Comparison of ENCODE assay signal across 8 cellular contexts in genomic region chr3:108662141-108662738, GRCh38.
DNase-seq lines count a peak whose midpoint lies in the region; ATAC-seq, FAIRE-seq and TF ChIP-seq lines count a peak whose summit lies in the region.

No MANE protein-coding gene starts in this region.

- ATAC-seq in GM18867 (IDR thresholded peaks at IDR 0.05; ENCODE audit: unreplicated experiment) (peak; percentile 93), HG03378 (IDR thresholded peaks at IDR 0.05; ENCODE audit: unreplicated experiment) (peak; percentile 89), upper lobe of left lung (ENCODE audit: low FRiP score in 2 of 2) (peak in 1 of 2 donors; percentile 86)
- peak; percentile 95 for ATAC-seq in naive thymus-derived CD4-positive, alpha-beta T cell

- no peaks in the 10 kb centered on the region for H4K20me1 ChIP-seq in endothelial cell of umbilical vein (replicated peaks; ENCODE audit: control insufficient read depth, extremely low read depth, insufficient read depth, low read length)

- peak overlapping the region in 2 of 9 donors; percentile 6 to 22 for H3K27ac Mint-ChIP-seq in naive thymus-derived CD4-positive, alpha-beta T cell

- peak overlapping the region in 6 of 10 donors; percentile 0 to 43 (median 15) for H3K4me3 Mint-ChIP-seq in naive thymus-derived CD4-positive, alpha-beta T cell

- H3K9me1 ChIP-seq in endothelial cell of umbilical vein (replicated peaks; ENCODE audit: control insufficient read depth, extremely low read depth, insufficient read depth, low read length), result no peaks in the 10 kb centered on the region

- dilution Hi-C loops in endothelial cell of umbilical vein (cut with MboI; ENCODE audit: extremely low pct_ligation_motif_present, low sequenced_read_pairs), result no loop called here

- FAIRE-seq in endothelial cell of umbilical vein (lab: Jason Lieb, UNC), result peak; percentile 76

- H3K36me3 ChIP-seq in BE2C (no peaks in the 10 kb centered on the region; the same call in 1 of the 2 replicates), endothelial cell of umbilical vein (ENCODE audit: control insufficient read depth in 2 of 2, extremely low read depth in 1 of 2, insufficient read depth in 2 of 2, low read length in 2 of 2) (no peaks in the 10 kb centered on the region), upper lobe of left lung (no peaks in the 10 kb centered on the region)
- peaks cover 0 to 8% (median 0%) of the 10 kb centered on the region in 3 experiments for H3K36me3 ChIP-seq in naive thymus-derived CD4-positive, alpha-beta T cell (ENCODE audit: control insufficient read depth in 2 of 3, insufficient read depth in 3 of 3, low read length in 3 of 3)

- intact Hi-C loops in endothelial cell of umbilical vein (cut with micrococcal nuclease), result loop anchor here (1.0 to 2.0 kb wide), 4 partner anchors 157 to 420 kb away; no protein-coding TSS in a partner anchor
- intact Hi-C loops in naive thymus-derived CD4-positive, alpha-beta T cell (cut with micrococcal nuclease), result loop anchor here (1.0 to 10.0 kb wide), 13 partner anchors 73 to 1653 kb away; partner anchors contain the start of genes CIP2A (in 2 of the 2) and DZIP3 (in 2 of the 2)

- peaks cover 0 to 20% (median 17%) of the 10 kb centered on the region in 7 donors for H3K4me1 Mint-ChIP-seq in naive thymus-derived CD4-positive, alpha-beta T cell

- no TSS peak for BruUV-seq in endothelial cell of umbilical vein (replicated peaks; lab: Mats Ljungman, UMichigan)

- H3K4me3 ChIP-seq in BE2C (ENCODE audit: low read depth, low read length) (no peak overlapping the region), endothelial cell of umbilical vein (replicated peaks in 1 of 3; ENCODE audit: insufficient read depth in 1 of 3, low read depth in 1 of 3, low read length in 3 of 3) (no peak overlapping the region), upper lobe of left lung (no peak overlapping the region)
- no peak overlapping the region for H3K4me3 ChIP-seq in naive thymus-derived CD4-positive, alpha-beta T cell (ENCODE audit: low read length)

- no peak overlapping the region for H2AFZ ChIP-seq in endothelial cell of umbilical vein (ENCODE audit: low read depth, low read length)

- WGBS in upper lobe of left lung, 2 donors, result 20 to 23% methylated on average over 6 of the region's 6 CpGs

- TF ChIP-seq EP300 in upper lobe of left lung (IDR thresholded peaks at IDR 0.05), result no peak

- no peak for TF ChIP-seq POLR2A in endothelial cell of umbilical vein (IDR thresholded peaks at IDR 0.05; ENCODE audit: low read depth, low read length)
- TF ChIP-seq POLR2A in upper lobe of left lung (IDR thresholded peaks at IDR 0.05), result no peak

- H3K27me3 Mint-ChIP-seq in naive thymus-derived CD4-positive, alpha-beta T cell, result peaks cover 0 to 5% (median 0%) of the 10 kb centered on the region in 5 donors

- TF ChIP-seq CTCF in BE2C (IDR thresholded peaks at IDR 0.05; ENCODE audit: low read depth, low read length) (peak; percentile 78), endothelial cell of umbilical vein (IDR thresholded peaks at IDR 0.05; ENCODE audit: extremely low read depth in 1 of 2, insufficient read depth in 1 of 2, low read depth in 1 of 2, low read length in 2 of 2) (peak; percentile 39), upper lobe of left lung (IDR thresholded peaks at IDR 0.05) (peak; percentile 48 to 78 (median 59))

- H3K79me2 ChIP-seq in endothelial cell of umbilical vein (ENCODE audit: control insufficient read depth, insufficient read depth, low read length), result no peaks in the 10 kb centered on the region

- DNase-seq in BE2C, result peak; percentile 51
- peak; percentile 54 for DNase-seq in NCI-H446 treated with DMSO at 0.1 percent for 48 hours (lab: John Stamatoyannopoulos, UW)
- DNase-seq in activated CD4-positive, CD25-positive, alpha-beta regulatory T cell treated with anti-CD3 and anti-CD28 coated beads, Interleukin-2, amount 50 U/mL, for 16 hours (ENCODE audit: low read depth, low spot score), result peak; percentile 6
- peak; percentile 71 for DNase-seq in endothelial cell of umbilical vein (ENCODE audit: low read depth, low spot score)
- DNase-seq in naive thymus-derived CD4-positive, alpha-beta T cell, result peak in 7 of 9 donors; percentile 53 to 79 (median 74)
- DNase-seq in upper lobe of left lung, result no peak

- no peaks in the 10 kb centered on the region for H3K9me3 ChIP-seq in BE2C
- H3K9me3 ChIP-seq in endothelial cell of umbilical vein (replicated peaks; ENCODE audit: control insufficient read depth, insufficient read depth, low read length), result no peaks in the 10 kb centered on the region
- H3K9me3 ChIP-seq in naive thymus-derived CD4-positive, alpha-beta T cell (ENCODE audit: control insufficient read depth in 2 of 3, low read length in 3 of 3), result no peaks in the 10 kb centered on the region
- no peaks in the 10 kb centered on the region for H3K9me3 ChIP-seq in upper lobe of left lung

- peaks cover 0 to 3% (median 0%) of the 10 kb centered on the region in 11 donors for H3K9me3 Mint-ChIP-seq in naive thymus-derived CD4-positive, alpha-beta T cell

- no peak overlapping the region for H3K27ac ChIP-seq in endothelial cell of umbilical vein (ENCODE audit: insufficient read depth, low read depth, low read length)
- H3K27ac ChIP-seq in naive thymus-derived CD4-positive, alpha-beta T cell (ENCODE audit: low read depth, low read length), result no peak overlapping the region
- H3K27ac ChIP-seq in upper lobe of left lung, result no peak overlapping the region

- peaks cover 4 to 28% (median 8%) of the 10 kb centered on the region in 5 donors for H3K36me3 Mint-ChIP-seq in naive thymus-derived CD4-positive, alpha-beta T cell

- POLR2A ChIA-PET in endothelial cell of umbilical vein (lab: Charles Lee), result no interaction called here
- POLR2A ChIA-PET in naive thymus-derived CD4-positive, alpha-beta T cell (lab: Charles Lee), result interaction anchor here (0.6 to 2.2 kb wide), 3 partner anchors 73 to 253 kb away, joined by 3 to 7 read pairs (median 4); partner anchors contain the start of genes CIP2A and DZIP3

- H3K27me3 ChIP-seq in BE2C (no peaks in the 10 kb centered on the region), endothelial cell of umbilical vein (ENCODE audit: control insufficient read depth in 2 of 2, insufficient read depth in 2 of 2, low read length in 2 of 2) (no peaks in the 10 kb centered on the region), upper lobe of left lung (no peaks in the 10 kb centered on the region)
- no peaks in the 10 kb centered on the region for H3K27me3 ChIP-seq in naive thymus-derived CD4-positive, alpha-beta T cell (ENCODE audit: control insufficient read depth in 2 of 2, insufficient read depth in 2 of 2, low read length in 2 of 2)

- no peaks in the 10 kb centered on the region for H3K4me1 ChIP-seq in BE2C
- H3K4me1 ChIP-seq in endothelial cell of umbilical vein (ENCODE audit: control insufficient read depth, extremely low read depth, insufficient read depth, low read length), result no peaks in the 10 kb centered on the region
- H3K4me1 ChIP-seq in naive thymus-derived CD4-positive, alpha-beta T cell (ENCODE audit: control insufficient read depth in 2 of 2, insufficient read depth in 2 of 2, low read length in 2 of 2), result no peaks in the 10 kb centered on the region
- H3K4me1 ChIP-seq in upper lobe of left lung, result no peaks in the 10 kb centered on the region

- CTCF ChIA-PET in endothelial cell of umbilical vein (lab: Charles Lee), result interaction anchor here (0.6 to 6.3 kb wide), 17 partner anchors 9 to 1206 kb away, joined by 3 to 151 read pairs (median 4); no protein-coding TSS in a partner anchor
- CTCF ChIA-PET in naive thymus-derived CD4-positive, alpha-beta T cell (lab: Charles Lee), result interaction anchor here (0.6 to 8.7 kb wide), 15 partner anchors 9 to 904 kb away, joined by 3 to 97 read pairs (median 3); no protein-coding TSS in a partner anchor

- peak overlapping the region; percentile 42 for H3K4me2 ChIP-seq in endothelial cell of umbilical vein (ENCODE audit: insufficient read depth, low read length)

- H3K9ac ChIP-seq in endothelial cell of umbilical vein (replicated peaks; ENCODE audit: extremely low read depth, insufficient read depth, low read length), result no peak overlapping the region

TF ChIP-seq in endothelial cell of umbilical vein, 7 proteins besides CTCF, POLR2A, EP300 and RAD21:
- TF ChIP-seq JUN (IDR thresholded peaks at IDR 0.05; ENCODE audit: borderline replicate concordance, insufficient read depth, insufficient read length, low read depth) (no peak), POLR2AphosphoS5 (IDR thresholded peaks at IDR 0.05; ENCODE audit: insufficient read depth, low read depth, low read length) (no peak), MYC (IDR thresholded peaks at IDR 0.05; ENCODE audit: low read depth, low read length) (no peak), EZH2 (IDR thresholded peaks at IDR 0.05; ENCODE audit: borderline replicate concordance, low read depth, low read length, severe bottlenecking) (no peak), MAX (IDR thresholded peaks at IDR 0.05; ENCODE audit: insufficient read depth, insufficient read length) (no peak), GATA2 (IDR thresholded peaks at IDR 0.05; ENCODE audit: insufficient read depth, insufficient read length, low read depth, low read length) (no peak)
TF ChIP-seq in endothelial cell of umbilical vein: peak in this region for 0.

Comparison
In these comparisons a context has a peak if more than half of its experiments do, and no peak if none do; other contexts are left out.
1. DNase-seq: peak in BE2C (single experiment), NCI-H446 treated with DMSO at 0.1 percent for 48 hours (single experiment), activated CD4-positive, CD25-positive, alpha-beta regulatory T cell treated with anti-CD3 and anti-CD28 coated beads, Interleukin-2, amount 50 U/mL, for 16 hours (single experiment), endothelial cell of umbilical vein (single experiment) and naive thymus-derived CD4-positive, alpha-beta T cell (7 of 9); none in upper lobe of left lung (0 of 2).
2. Peak in every context shown above with its lines, with median percentiles within 50 percentile points of each other: CTCF ChIP-seq.